In genomic region chr1:230124187-230125128, GRCh38 we compare ENCODE assay signal across 12 cellular contexts.
A peak's percentile ranks its signal among the peaks of the same experiment; 100 is the strongest.
DNase-seq lines count a peak whose midpoint lies in the region; ATAC-seq and TF ChIP-seq lines count a peak whose summit lies in the region.
"Had no signal": no experiment of that assay in that cellular context is flagged by ENCODE, and none has a peak within 500 bp of the region (broad histone marks: within the 10 kb centered on the region; RNA-seq: fewer than 3 reads in every experiment).

No MANE protein-coding gene starts in this region.

- H3K4me3 ChIP-seq in OCI-LY3 (ENCODE audit: low read length) (peak overlapping the region; percentile 53), choroid plexus epithelial cell (ENCODE audit: low read depth, low read length) (no peak overlapping the region)
- H3K4me3 ChIP-seq: stomach had no signal

- H3K4me1 Mint-ChIP-seq in activated naive CD4-positive, alpha-beta T cell treated with anti-CD3 and anti-CD28 coated beads, Interleukin-2, amount 10 ng/mL, durations not matched to agents 7 days and 5 days, result peaks cover 78% of the 10 kb centered on the region
- H3K4me1 Mint-ChIP-seq in stimulated activated naive CD8-positive, alpha-beta T cell treated with anti-CD3 and anti-CD28 coated beads, Interleukin-15, amount 100 ng/mL, for 72 hours, result peaks cover 91% of the 10 kb centered on the region

- H2AFZ ChIP-seq in OCI-LY3 (ENCODE audit: low read depth, low read length), result no peak overlapping the region

- H3K27ac Mint-ChIP-seq in activated naive CD4-positive, alpha-beta T cell treated with anti-CD3 and anti-CD28 coated beads, Interleukin-2, amount 10 ng/mL, durations not matched to agents 7 days and 5 days, result peak overlapping the region; percentile 79
- H3K27ac Mint-ChIP-seq in stimulated activated naive CD8-positive, alpha-beta T cell treated with anti-CD3 and anti-CD28 coated beads, Interleukin-15, amount 100 ng/mL, for 72 hours, result peak overlapping the region; percentile 20 to 95

- no peak overlapping the region for H3K4me3 Mint-ChIP-seq in activated naive CD4-positive, alpha-beta T cell treated with anti-CD3 and anti-CD28 coated beads, Interleukin-2, amount 10 ng/mL, durations not matched to agents 7 days and 5 days
- peak overlapping the region; percentile 68 to 75 for H3K4me3 Mint-ChIP-seq in stimulated activated naive CD8-positive, alpha-beta T cell treated with anti-CD3 and anti-CD28 coated beads, Interleukin-15, amount 100 ng/mL, for 72 hours

- peak; percentile 35 for DNase-seq in activated naive CD4-positive, alpha-beta T cell treated with anti-CD3 and anti-CD28 coated beads, Interleukin-2, amount 10 ng/mL, durations not matched to agents 7 days and 5 days
- no peak for DNase-seq in activated naive CD4-positive, alpha-beta T cell treated with Interleukin-2 at 50 U/mL for 16 hours
- DNase-seq in choroid plexus epithelial cell (ENCODE audit: low read depth) (peak; percentile 48), NCI-H2081 (lab: John Stamatoyannopoulos, UW) (no peak), amygdala (lab: John Stamatoyannopoulos, UW) (no peak)
- no peak for DNase-seq in stimulated activated naive CD8-positive, alpha-beta T cell treated with anti-CD3 and anti-CD28 coated beads, Interleukin-15, amount 100 ng/mL, for 72 hours
- DNase-seq: amniotic stem cell; CD4-positive, alpha-beta memory T cell; NCI-H524 treated with DMSO at 0.1 percent for 48 hours; stomach had no signal

- peak; percentile 16 for ATAC-seq in stimulated activated naive CD8-positive, alpha-beta T cell treated with anti-CD3 and anti-CD28 coated beads, Interleukin-15, amount 100 ng/mL, for 72 hours
- no peak for ATAC-seq in HG03280 (IDR thresholded peaks at IDR 0.05; ENCODE audit: unreplicated experiment)

- no peaks in the 10 kb centered on the region; the same call in 1 of the 2 replicates for H3K9me3 ChIP-seq in OCI-LY3 (ENCODE audit: insufficient read depth, low read length)
- H3K9me3 ChIP-seq: stomach had no signal

- CTCF ChIA-PET in activated naive CD4-positive, alpha-beta T cell treated with anti-CD3 and anti-CD28 coated beads, Interleukin-2, amount 10 ng/mL, durations not matched to agents 7 days and 5 days (lab: Charles Lee), result interaction anchor here (0.6 to 6.6 kb wide), 4 partner anchors 13 to 87 kb away, joined by 3 to 40 read pairs (median 8); no protein-coding TSS in a partner anchor

- peaks cover 80% of the 10 kb centered on the region for H3K79me2 ChIP-seq in OCI-LY3 (ENCODE audit: low read length)

- H3K9me3 Mint-ChIP-seq in activated naive CD4-positive, alpha-beta T cell treated with anti-CD3 and anti-CD28 coated beads, Interleukin-2, amount 10 ng/mL, durations not matched to agents 7 days and 5 days, result no peaks in the 10 kb centered on the region
- no peaks in the 10 kb centered on the region for H3K9me3 Mint-ChIP-seq in stimulated activated naive CD8-positive, alpha-beta T cell treated with anti-CD3 and anti-CD28 coated beads, Interleukin-15, amount 100 ng/mL, for 72 hours
- H3K9me3 Mint-ChIP-seq: CD4-positive, alpha-beta memory T cell had no signal

- H3K9ac ChIP-seq in OCI-LY3 (ENCODE audit: low read length), result no peak overlapping the region; the same call in 1 of the 2 replicates

- no peaks in the 10 kb centered on the region for H3K27me3 Mint-ChIP-seq in activated naive CD4-positive, alpha-beta T cell treated with anti-CD3 and anti-CD28 coated beads, Interleukin-2, amount 10 ng/mL, durations not matched to agents 7 days and 5 days
- no peaks in the 10 kb centered on the region for H3K27me3 Mint-ChIP-seq in stimulated activated naive CD8-positive, alpha-beta T cell treated with anti-CD3 and anti-CD28 coated beads, Interleukin-15, amount 100 ng/mL, for 72 hours
- H3K27me3 Mint-ChIP-seq: CD4-positive, alpha-beta memory T cell had no signal

- peak overlapping the region; percentile 71 for H3K4me2 ChIP-seq in OCI-LY3 (ENCODE audit: low read length)

- peaks cover 10% of the 10 kb centered on the region for H3K36me3 Mint-ChIP-seq in activated naive CD4-positive, alpha-beta T cell treated with anti-CD3 and anti-CD28 coated beads, Interleukin-2, amount 10 ng/mL, durations not matched to agents 7 days and 5 days

- no peak for TF ChIP-seq CTCF in OCI-LY3 (IDR thresholded peaks at IDR 0.05; ENCODE audit: low read depth, low read length)
- peak; percentile 26 for TF ChIP-seq CTCF in choroid plexus epithelial cell (conservative IDR thresholded peaks at IDR 0.05; ENCODE audit: low read depth, low read length)

- peaks cover 11% of the 10 kb centered on the region; the same call in 1 of the 2 replicates for H4K20me1 ChIP-seq in OCI-LY3 (ENCODE audit: insufficient read depth, low read length)

- H3K36me3 ChIP-seq in OCI-LY3 (replicated peaks; ENCODE audit: low read depth, low read length), result peaks cover 5% of the 10 kb centered on the region

- no peaks in the 10 kb centered on the region for H3K27me3 ChIP-seq in OCI-LY3 (ENCODE audit: low read depth, low read length)
- H3K27me3 ChIP-seq: stomach had no signal

- H3K27ac ChIP-seq in OCI-LY3 (ENCODE audit: low read length), result peak overlapping the region; percentile 70

- H3K4me1 ChIP-seq in OCI-LY3 (ENCODE audit: low read length), result peaks cover 68% of the 10 kb centered on the region

Comparison
In these comparisons a context has a peak if more than half of its experiments do, and no peak if none do; other contexts are left out.
1. DNase-seq: peak in activated naive CD4-positive, alpha-beta T cell treated with anti-CD3 and anti-CD28 coated beads, Interleukin-2, amount 10 ng/mL, durations not matched to agents 7 days and 5 days (single experiment) and choroid plexus epithelial cell (single experiment); none in activated naive CD4-positive, alpha-beta T cell treated with Interleukin-2 at 50 U/mL for 16 hours (single experiment), stimulated activated naive CD8-positive, alpha-beta T cell treated with anti-CD3 and anti-CD28 coated beads, Interleukin-15, amount 100 ng/mL, for 72 hours (0 of 2), NCI-H2081 (0 of 2) and amygdala (0 of 56).